Comparison of ENCODE assay signal across 27 cellular contexts in genomic region chr6:144159727-144160126, GRCh38.
"Had no signal": no experiment of that assay in that cellular context is flagged by ENCODE, and none has a peak within 500 bp of the region (broad histone marks: within the 10 kb centered on the region; RNA-seq: fewer than 3 reads in every experiment).

No MANE protein-coding gene starts in this region.

- ATAC-seq: activated naive CD8-positive, alpha-beta T cell treated with anti-CD3 and anti-CD28 coated beads, Interleukin-2, amount 50 U/mL, for 24 hours; stimulated activated memory B cell treated with anti-CD40 and anti-IgM and Interleukin-4, amounts not matched to agents 10 μg/mL and 1 μg/mL and 100 μg/mL, for 72 hours; T-cell had no signal

- H3K4me3 ChIP-seq: colonic mucosa, neural progenitor cell, ovary, sigmoid colon, thoracic aorta had no signal

- H3K27ac Mint-ChIP-seq: activated naive CD4-positive, alpha-beta T cell treated with anti-CD3 and anti-CD28 coated beads, Interleukin-2, amount 10 ng/mL, durations not matched to agents 7 days and 5 days; activated naive CD8-positive, alpha-beta T cell treated with anti-CD3 and anti-CD28 coated beads, Interleukin-2, amount 50 U/mL, for 24 hours; neural progenitor cell; stimulated activated memory B cell treated with anti-CD40 and anti-IgM and Interleukin-4, amounts not matched to agents 10 μg/mL and 1 μg/mL and 100 μg/mL, for 72 hours; T-cell had no signal

- H3K27me3 Mint-ChIP-seq: activated naive CD4-positive, alpha-beta T cell treated with anti-CD3 and anti-CD28 coated beads, Interleukin-2, amount 10 ng/mL, durations not matched to agents 7 days and 5 days; activated naive CD8-positive, alpha-beta T cell treated with anti-CD3 and anti-CD28 coated beads, Interleukin-2, amount 50 U/mL, for 24 hours; stimulated activated memory B cell treated with anti-CD40 and anti-IgM and Interleukin-4, amounts not matched to agents 10 μg/mL and 1 μg/mL and 100 μg/mL, for 72 hours; T-cell had no signal

- H3K27ac ChIP-seq: brain microvascular endothelial cell, colonic mucosa, neural progenitor cell, ovary, thoracic aorta, VCaP had no signal

- H3K4me2 ChIP-seq: neural progenitor cell, SK-N-SH had no signal

- H3K4me3 Mint-ChIP-seq: activated naive CD4-positive, alpha-beta T cell treated with anti-CD3 and anti-CD28 coated beads, Interleukin-2, amount 10 ng/mL, durations not matched to agents 7 days and 5 days; activated naive CD8-positive, alpha-beta T cell treated with anti-CD3 and anti-CD28 coated beads, Interleukin-2, amount 50 U/mL, for 24 hours; neural progenitor cell; stimulated activated memory B cell treated with anti-CD40 and anti-IgM and Interleukin-4, amounts not matched to agents 10 μg/mL and 1 μg/mL and 100 μg/mL, for 72 hours; T-cell had no signal

- H3K9ac ChIP-seq: neural progenitor cell, SK-N-SH had no signal

- H3K9me3 ChIP-seq: colonic mucosa, ovary, sigmoid colon, SK-N-SH, thoracic aorta had no signal

- H3K36me3 Mint-ChIP-seq: neural progenitor cell had no signal

- H3K9me3 Mint-ChIP-seq: activated naive CD4-positive, alpha-beta T cell treated with anti-CD3 and anti-CD28 coated beads, Interleukin-2, amount 10 ng/mL, durations not matched to agents 7 days and 5 days; activated naive CD8-positive, alpha-beta T cell treated with anti-CD3 and anti-CD28 coated beads, Interleukin-2, amount 50 U/mL, for 24 hours; neural progenitor cell; stimulated activated memory B cell treated with anti-CD40 and anti-IgM and Interleukin-4, amounts not matched to agents 10 μg/mL and 1 μg/mL and 100 μg/mL, for 72 hours; T-cell had no signal

- DNase-seq: activated CD4-positive, alpha-beta T cell treated with anti-CD3 and anti-CD28 coated beads, Interleukin-2, amount 50 U/mL, for 1 hour; activated CD4-positive, CD25-positive, alpha-beta regulatory T cell treated with anti-CD3 and anti-CD28 coated beads, Interleukin-2, amount 50 U/mL, for 72 hours; activated CD8-positive, alpha-beta memory T cell treated with anti-CD3 and anti-CD28 coated beads for 24 hours; activated CD8-positive, alpha-beta memory T cell treated with anti-CD3 and anti-CD28 coated beads, Interleukin-2, amount 50 U/mL, for 48 hours; activated effector memory CD4-positive, alpha-beta T cell treated with Interleukin-2 at 50 U/mL for 16 hours; activated naive CD4-positive, alpha-beta T cell treated with anti-CD3 and anti-CD28 coated beads, Interleukin-2, amount 10 ng/mL, durations not matched to agents 7 days and 5 days; activated naive CD8-positive, alpha-beta T cell treated with anti-CD3 and anti-CD28 coated beads, Interleukin-2, amount 50 U/mL, for 24 hours; activated T-cell treated with anti-CD3 and anti-CD28 coated beads, Interleukin-2, amount 50 U/mL, for 48 hours; anterior cingulate cortex; brain microvascular endothelial cell; central memory CD4-positive, alpha-beta T cell; colonic mucosa; erythroblast; head of caudate nucleus; kidney; left ventricle myocardium superior; ovary; sigmoid colon; SK-N-SH; stimulated activated CD4-positive, alpha-beta T cell treated with anti-CD3 and anti-CD28 coated beads, Interleukin-4, amount 100 ng/mL, for 4 hours; T-cell; T1000 had no signal

- H2AFZ ChIP-seq: neural progenitor cell had no signal

- H3K27me3 ChIP-seq: brain microvascular endothelial cell, colonic mucosa, neural progenitor cell, ovary, sigmoid colon had no signal

- H3K4me1 ChIP-seq: colonic mucosa had no signal

- H3K36me3 ChIP-seq: brain microvascular endothelial cell, colonic mucosa, neural progenitor cell, ovary, sigmoid colon, thoracic aorta had no signal

- FAIRE-seq: frontal cortex, kidney had no signal
